Comparison of ENCODE assay signal across 1 cellular context in genomic region chr19:45016388-45017314, GRCh38.
TF ChIP-seq lines count a peak whose summit lies in the region.

No MANE protein-coding gene starts in this region.

TF ChIP-seq in H1, 55 proteins besides CTCF, POLR2A, EP300 and RAD21:
- no peak for TF ChIP-seq CEBPB (IDR thresholded peaks at IDR 0.05; ENCODE audit: low read depth, low read length)
- no peak for TF ChIP-seq SP2 (IDR thresholded peaks at IDR 0.05; ENCODE audit: low read length)
- TF ChIP-seq TBP (IDR thresholded peaks at IDR 0.05; ENCODE audit: low read depth, low read length), result no peak
- TF ChIP-seq SUZ12 (IDR thresholded peaks at IDR 0.05; ENCODE audit: low read length), result no peak
- no peak; the same call in 1 of the 2 replicates for TF ChIP-seq TEAD4 (IDR thresholded peaks at IDR 0.05; ENCODE audit: low read depth, low read length)
